ENCODE assay signal across 15 cellular contexts in genomic region chr1:230900984-230901383, GRCh38. TPM values are rescaled to one million over a fixed set of nuclear protein-coding genes. Genes with fewer than 3 reads are reported as not detected.
DNase-seq lines count a peak whose midpoint lies in the region; ATAC-seq and TF ChIP-seq lines count a peak whose summit lies in the region.
"Had no signal": no experiment of that assay in that cellular context is flagged by ENCODE, and none has a peak within 500 bp of the region (broad histone marks: within the 10 kb centered on the region; RNA-seq: fewer than 3 reads in every experiment).

No MANE protein-coding gene starts in this region.

- H3K36me3 ChIP-seq in GM23248 (ENCODE audit: low read depth) (no peaks in the 10 kb centered on the region), lung (ENCODE audit: control insufficient read depth in 2 of 2, insufficient read depth in 2 of 2, low read length in 2 of 2) (peaks cover 0 to 3% of the 10 kb centered on the region in 2 donors), tibial artery (peaks cover 0 to under 1% (median 0%) of the 10 kb centered on the region in 3 donors), ascending aorta (no peaks in the 10 kb centered on the region)

- 84 to 87% methylated on average over 6 of the region's 6 CpGs for WGBS in GM23248 (ENCODE audit: low coverage in 1 of 2, low lambda C conversion rate in 2 of 2, missing lambda C conversion rate in 2 of 2), 2 experiments
- WGBS in lung, 2 donors: 64 to 85% methylated on average over 6 of the region's 6 CpGs

- no peak for TF ChIP-seq CTCF in choroid plexus epithelial cell (conservative IDR thresholded peaks at IDR 0.05; ENCODE audit: low read depth, low read length)
- no peak for TF ChIP-seq CTCF in lung (IDR thresholded peaks at IDR 0.05; ENCODE audit: control extremely low read depth, extremely low read depth)
- no peak for TF ChIP-seq CTCF in tibial artery (IDR thresholded peaks at IDR 0.05)
- no peak for TF ChIP-seq CTCF in ascending aorta (IDR thresholded peaks at IDR 0.05)

- H3K27me3 ChIP-seq in GM23248 (replicated peaks; ENCODE audit: insufficient read depth) (no peaks in the 10 kb centered on the region), lung (ENCODE audit: control insufficient read depth, insufficient read depth) (no peaks in the 10 kb centered on the region), tibial artery (no peaks in the 10 kb centered on the region), ascending aorta (no peaks in the 10 kb centered on the region)
- H3K27me3 ChIP-seq: BLaER1 had no signal

- in situ Hi-C loops in GM23248 (cut with MboI): no loop called here

- no peaks in the 10 kb centered on the region for H3K9me2 ChIP-seq in GM23248 (ENCODE audit: insufficient read depth)

- peak; percentile 81 for ATAC-seq in lung (ENCODE audit: insufficient read depth, low FRiP score)

- no peak for DNase-seq in GM23248
- DNase-seq in choroid plexus epithelial cell (ENCODE audit: low read depth): peak; percentile 24
- peak; percentile 74 for DNase-seq in lung (ENCODE audit: low spot score)
- DNase-seq in tibial artery: no peak
- no peak for DNase-seq in NCI-H1048 (lab: John Stamatoyannopoulos, UW)
- no peak for DNase-seq in 8988T
- no peak for DNase-seq in ascending aorta (ENCODE audit: low spot score in 2 of 2)
- DNase-seq: CD8-positive, alpha-beta memory T cell; DMS79; H7; HFFc6; Karpas-422; NCI-H1092; NCI-H345 had no signal

- peaks cover 10% of the 10 kb centered on the region; the same call in 1 of the 2 replicates for H3F3A ChIP-seq in GM23248 (ENCODE audit: insufficient read depth)

- no peaks in the 10 kb centered on the region for H3K9me3 ChIP-seq in GM23248 (ENCODE audit: low read depth)
- no peaks in the 10 kb centered on the region for H3K9me3 ChIP-seq in lung (ENCODE audit: control insufficient read depth in 2 of 2, insufficient read depth in 1 of 2, low read length in 1 of 2)
- no peaks in the 10 kb centered on the region for H3K9me3 ChIP-seq in tibial artery
- no peaks in the 10 kb centered on the region for H3K9me3 ChIP-seq in ascending aorta
- H3K9me3 ChIP-seq: BLaER1 had no signal

- 0 out of 2 replicates have a peak overlapping the region, but pooled peaks have one; percentile 44 for H3K27ac ChIP-seq in GM23248
- H3K27ac ChIP-seq in lung (ENCODE audit: low read depth in 1 of 2, low read length in 1 of 2): peak overlapping the region in 1 of 2 donors; percentile 18
- peak overlapping the region; percentile 16 to 58 for H3K27ac ChIP-seq in tibial artery
- peak overlapping the region in 1 of 2 donors; percentile 6 for H3K27ac ChIP-seq in ascending aorta
- H3K27ac ChIP-seq: BLaER1 had no signal

- no peak overlapping the region for H2AFZ ChIP-seq in GM23248

- peaks cover 25% of the 10 kb centered on the region for H3K4me1 ChIP-seq in GM23248 (ENCODE audit: insufficient read depth)
- peaks cover 0 to 4% of the 10 kb centered on the region in 2 donors for H3K4me1 ChIP-seq in lung (ENCODE audit: control insufficient read depth in 2 of 2, insufficient read depth in 2 of 2, low read length in 2 of 2)
- peaks cover 0 to 70% (median 6%) of the 10 kb centered on the region in 4 donors for H3K4me1 ChIP-seq in tibial artery
- peaks cover 0 to 24% of the 10 kb centered on the region in 2 donors for H3K4me1 ChIP-seq in ascending aorta
- H3K4me1 ChIP-seq: BLaER1 had no signal

- no peak overlapping the region for H3K4me2 ChIP-seq in GM23248 (ENCODE audit: unreplicated experiment)
- H3K4me2 ChIP-seq: BLaER1 had no signal

- no peak overlapping the region for H3K4me3 ChIP-seq in GM23248
- no peak overlapping the region for H3K4me3 ChIP-seq in choroid plexus epithelial cell (ENCODE audit: low read depth, low read length)
- no peak overlapping the region for H3K4me3 ChIP-seq in lung
- no peak overlapping the region for H3K4me3 ChIP-seq in tibial artery
- no peak overlapping the region for H3K4me3 ChIP-seq in ascending aorta
- H3K4me3 ChIP-seq: BLaER1 had no signal

- no peaks in the 10 kb centered on the region for H4K20me1 ChIP-seq in GM23248 (ENCODE audit: insufficient read depth)
- H4K20me1 ChIP-seq: BLaER1 had no signal

- no peaks in the 10 kb centered on the region for H3K79me2 ChIP-seq in GM23248 (ENCODE audit: insufficient read depth)

- intact Hi-C loops in tibial artery (cut with DNase I; ENCODE audit: low total_unique reads) (no loop called here), ascending aorta (cut with DNase I) (no loop called here)

- no peak overlapping the region for H3K9ac ChIP-seq in GM23248
- H3K9ac ChIP-seq: BLaER1 had no signal

RNA-seq across cellular contexts. Expression of gene C1orf198, which starts 32.7 kb away (rescaled TPM):
- total RNA-seq in GM23248 (2014; rRNA removed; shearing (Covaris generic)): 108 and 123 TPM in 2 replicates
- polyA plus RNA-seq in GM23248 (2016; fragmentation: Nextera tagmentation; extraction: Ambion mirVana) (76.2 and 79.5 TPM in 2 replicates), lung (10 to 100 TPM; 25.8 to 47.5 TPM)
- total RNA-seq in lung (100 to 1,000 TPM in 1 of 2 donors, 10 to 100 TPM in 1; 51.9 to 109 TPM), ascending aorta (225 TPM)

Comparison
In these comparisons a context has a peak if more than half of its experiments do, and no peak if none do; other contexts are left out.
1. DNase-seq: peak in choroid plexus epithelial cell (single experiment) and lung (single experiment); none in GM23248 (single experiment), tibial artery (0 of 2), NCI-H1048 (single experiment), 8988T (single experiment) and ascending aorta (0 of 2).